ENCODE assay signal across 1 cellular context in the genomic region with DNA sequence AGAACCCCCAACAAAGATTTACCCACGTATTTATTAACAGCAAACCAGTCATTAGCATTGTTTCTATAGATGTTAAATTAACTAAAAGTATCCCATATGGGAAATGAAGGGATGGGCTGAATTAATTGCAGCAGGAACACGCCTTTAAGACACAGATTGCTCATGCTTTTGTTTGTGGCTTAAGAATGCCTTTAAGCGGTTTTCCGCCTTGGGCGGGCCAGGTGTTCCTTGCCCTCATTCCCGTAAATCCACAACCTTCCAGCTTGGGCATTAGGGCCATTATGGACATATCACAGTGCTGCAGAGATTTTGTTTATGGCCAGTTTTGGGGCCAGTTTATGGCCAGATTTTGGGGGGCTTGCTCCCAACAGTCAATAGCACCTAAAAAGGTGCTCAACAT. TPM values are rescaled to one million over a fixed set of nuclear protein-coding genes. Genes with fewer than 3 reads are reported as not detected.
"Had no signal": no experiment of that assay in that cellular context is flagged by ENCODE, and none has a peak within 500 bp of the region (broad histone marks: within the 10 kb centered on the region; RNA-seq: fewer than 3 reads in every experiment).

No MANE protein-coding gene starts in this region.

RNA-seq across cellular contexts. Expression of a gene that starts 22.6 kb away (rescaled TPM):
- total RNA-seq: GM23248 had no signal
